In genomic region chr5:172002310-172002709, GRCh38 we compare ENCODE assay signal across 8 cellular contexts. TPM values are rescaled to one million over a fixed set of nuclear protein-coding genes. Genes with fewer than 3 reads are reported as not detected.
DNase-seq lines count a peak whose midpoint lies in the region; ATAC-seq and TF ChIP-seq lines count a peak whose summit lies in the region.

No MANE protein-coding gene starts in this region.

- CTCF ChIA-PET in activated CD4-positive, alpha-beta T cell treated with anti-CD3 and anti-CD28 coated beads for 36 hours (lab: Charles Lee): no interaction called here

- no peaks in the 10 kb centered on the region for H3K9me3 Mint-ChIP-seq in activated CD4-positive, alpha-beta T cell treated with anti-CD3 and anti-CD28 coated beads for 36 hours (ENCODE audit: low read depth)
- no peaks in the 10 kb centered on the region for H3K9me3 Mint-ChIP-seq in endothelial cell (ENCODE audit: unreplicated experiment)
- H3K9me3 Mint-ChIP-seq in stimulated activated effector memory CD8-positive, alpha-beta T cell treated with anti-CD3 and anti-CD28 coated beads, Interleukin-12 subunit alpha, Interleukin-12 subunit beta, amount 100 ng/mL, for 72 hours: no peaks in the 10 kb centered on the region

- POLR2A ChIA-PET in activated CD4-positive, alpha-beta T cell treated with anti-CD3 and anti-CD28 coated beads for 36 hours (lab: Charles Lee): no interaction called here

- peak; percentile 13 for DNase-seq in activated CD4-positive, alpha-beta T cell treated with anti-CD3 and anti-CD28 coated beads for 36 hours
- no peak for DNase-seq in activated CD4-positive, alpha-beta T cell treated with anti-CD3 and anti-CD28 coated beads for 4 hours
- DNase-seq in M059J (ENCODE audit: low read depth) (peak; percentile 23), endothelial cell (ENCODE audit: low spot score) (no peak), head of caudate nucleus (no peak)
- DNase-seq in stimulated activated effector memory CD8-positive, alpha-beta T cell treated with anti-CD3 and anti-CD28 coated beads, Interleukin-12 subunit alpha, Interleukin-12 subunit beta, amount 100 ng/mL, for 72 hours (ENCODE audit: low spot score in 2 of 2): no peak
- no peak for DNase-seq in stimulated activated CD4-positive, alpha-beta T cell treated with anti-CD3 and anti-CD28 coated beads, Interleukin-2, amount 100 ng/mL, for 24 hours

- no peak overlapping the region for H3K4me3 Mint-ChIP-seq in activated CD4-positive, alpha-beta T cell treated with anti-CD3 and anti-CD28 coated beads for 36 hours
- H3K4me3 Mint-ChIP-seq in endothelial cell (ENCODE audit: unreplicated experiment): no peak overlapping the region
- H3K4me3 Mint-ChIP-seq in stimulated activated effector memory CD8-positive, alpha-beta T cell treated with anti-CD3 and anti-CD28 coated beads, Interleukin-12 subunit alpha, Interleukin-12 subunit beta, amount 100 ng/mL, for 72 hours: peak overlapping the region; percentile 44

- TF ChIP-seq CTCF in endothelial cell (IDR thresholded peaks at IDR 0.05; ENCODE audit: unreplicated experiment): peak; percentile 31

- peaks cover 24% of the 10 kb centered on the region for H3K36me3 Mint-ChIP-seq in activated CD4-positive, alpha-beta T cell treated with anti-CD3 and anti-CD28 coated beads for 36 hours (ENCODE audit: low read depth)
- peaks cover 4% of the 10 kb centered on the region for H3K36me3 Mint-ChIP-seq in endothelial cell (ENCODE audit: low read depth, unreplicated experiment)
- H3K36me3 Mint-ChIP-seq in stimulated activated effector memory CD8-positive, alpha-beta T cell treated with anti-CD3 and anti-CD28 coated beads, Interleukin-12 subunit alpha, Interleukin-12 subunit beta, amount 100 ng/mL, for 72 hours: peaks cover 37% of the 10 kb centered on the region

- intact Hi-C loops in activated CD4-positive, alpha-beta T cell treated with anti-CD3 and anti-CD28 coated beads for 36 hours (cut with DNase I, micrococcal nuclease): loop anchor here in 1 of 2 experiments (10.0 kb wide), 1 partner anchor 1142 kb away; the partner anchor contains the start of gene BNIP1
- intact Hi-C loops in head of caudate nucleus (cut with DNase I): loop anchor here (10.0 kb wide), 1 partner anchor 182 kb away; the partner anchor contains the start of gene STK10

- peaks cover 66% of the 10 kb centered on the region for H3K4me1 Mint-ChIP-seq in activated CD4-positive, alpha-beta T cell treated with anti-CD3 and anti-CD28 coated beads for 36 hours
- H3K4me1 Mint-ChIP-seq in endothelial cell (ENCODE audit: unreplicated experiment): peaks cover 64% of the 10 kb centered on the region
- peaks cover 72% of the 10 kb centered on the region for H3K4me1 Mint-ChIP-seq in stimulated activated effector memory CD8-positive, alpha-beta T cell treated with anti-CD3 and anti-CD28 coated beads, Interleukin-12 subunit alpha, Interleukin-12 subunit beta, amount 100 ng/mL, for 72 hours

- no peaks in the 10 kb centered on the region for H3K27me3 Mint-ChIP-seq in activated CD4-positive, alpha-beta T cell treated with anti-CD3 and anti-CD28 coated beads for 36 hours
- H3K27me3 Mint-ChIP-seq in endothelial cell (ENCODE audit: unreplicated experiment): peaks cover 15% of the 10 kb centered on the region

- H3K27ac Mint-ChIP-seq in activated CD4-positive, alpha-beta T cell treated with anti-CD3 and anti-CD28 coated beads for 36 hours: peak overlapping the region; percentile 14
- no peak overlapping the region for H3K27ac Mint-ChIP-seq in endothelial cell (ENCODE audit: unreplicated experiment)
- H3K27ac Mint-ChIP-seq in stimulated activated effector memory CD8-positive, alpha-beta T cell treated with anti-CD3 and anti-CD28 coated beads, Interleukin-12 subunit alpha, Interleukin-12 subunit beta, amount 100 ng/mL, for 72 hours: peak overlapping the region; percentile 32

- ATAC-seq in activated CD4-positive, alpha-beta T cell treated with anti-CD3 and anti-CD28 coated beads for 36 hours: no peak
- ATAC-seq in stimulated activated effector memory CD8-positive, alpha-beta T cell treated with anti-CD3 and anti-CD28 coated beads, Interleukin-12 subunit alpha, Interleukin-12 subunit beta, amount 100 ng/mL, for 72 hours: no peak
- no peak for ATAC-seq in HG03521 (IDR thresholded peaks at IDR 0.05; ENCODE audit: unreplicated experiment)

RNA-seq across cellular contexts. Expression of gene FBXW11, which starts 4.1 kb away (rescaled TPM):
- total RNA-seq in activated CD4-positive, alpha-beta T cell treated with anti-CD3 and anti-CD28 coated beads for 36 hours: 10 to 100 TPM; 33.8 to 39.5 TPM
- total RNA-seq in M059J (2014; rRNA removed; shearing (Covaris generic)): 38.5 and 75.0 TPM in 2 replicates
- total RNA-seq in endothelial cell (ENCODE audit: unreplicated experiment): 62.0 TPM

Comparison
In these comparisons a context has a peak if more than half of its experiments do, and no peak if none do; other contexts are left out.
1. DNase-seq: peak in activated CD4-positive, alpha-beta T cell treated with anti-CD3 and anti-CD28 coated beads for 36 hours (single experiment) and M059J (single experiment); none in activated CD4-positive, alpha-beta T cell treated with anti-CD3 and anti-CD28 coated beads for 4 hours (0 of 2), endothelial cell (single experiment), stimulated activated effector memory CD8-positive, alpha-beta T cell treated with anti-CD3 and anti-CD28 coated beads, Interleukin-12 subunit alpha, Interleukin-12 subunit beta, amount 100 ng/mL, for 72 hours (0 of 2), head of caudate nucleus (0 of 42) and stimulated activated CD4-positive, alpha-beta T cell treated with anti-CD3 and anti-CD28 coated beads, Interleukin-2, amount 100 ng/mL, for 24 hours (0 of 2).